33 cellular contexts compared by ENCODE assay signal in the genomic region with DNA sequence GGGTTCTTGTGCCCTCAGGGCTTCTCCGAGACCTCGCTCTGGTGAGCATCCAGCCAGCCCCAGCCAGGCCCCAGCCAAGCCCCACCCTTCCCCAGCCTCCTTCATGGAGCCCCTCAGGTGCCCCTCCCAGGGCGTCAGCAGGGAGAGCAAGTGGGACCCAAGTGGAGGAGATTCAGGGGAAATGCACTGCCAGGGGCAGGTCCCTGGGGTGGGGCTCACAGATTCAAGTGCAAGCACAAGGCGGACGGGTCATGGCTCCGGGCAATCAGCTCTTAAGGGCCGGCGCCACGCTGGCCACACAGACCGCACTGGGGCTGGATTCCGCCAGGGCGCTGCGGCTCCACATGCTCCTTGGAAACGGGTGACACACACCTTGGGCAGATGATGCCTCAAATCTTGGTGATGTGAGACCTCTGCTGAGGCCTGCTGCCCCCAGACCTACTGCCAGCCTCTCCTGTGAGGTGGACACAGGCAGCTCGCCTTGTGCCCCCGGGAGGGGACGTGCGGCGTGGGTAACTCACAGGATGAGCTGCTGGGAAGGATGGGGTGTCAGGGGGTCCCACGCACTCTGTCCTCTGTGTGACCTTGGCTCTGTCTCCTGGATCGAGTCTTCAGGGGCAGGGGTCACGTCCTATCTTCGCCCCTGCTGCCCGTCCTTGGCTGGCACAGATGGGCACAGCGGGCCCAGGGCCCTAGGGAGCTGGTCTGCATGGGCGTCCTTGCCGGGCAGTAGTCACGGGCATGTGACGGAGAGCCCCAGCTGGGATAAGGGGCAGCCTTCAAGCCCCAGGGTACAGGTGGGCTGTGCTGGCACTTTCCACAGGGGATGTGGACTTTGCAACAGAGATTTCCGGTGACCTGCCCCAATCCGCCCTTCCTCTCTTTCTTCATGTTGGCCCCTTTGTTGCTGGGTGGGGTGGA. TPM values are rescaled to one million over a fixed set of nuclear protein-coding genes. Genes with fewer than 3 reads are reported as not detected.
DNase-seq lines count a peak whose midpoint lies in the region; ATAC-seq and TF ChIP-seq lines count a peak whose summit lies in the region.
"Had no signal": no experiment of that assay in that cellular context is flagged by ENCODE, and none has a peak within 500 bp of the region (broad histone marks: within the 10 kb centered on the region; RNA-seq: fewer than 3 reads in every experiment).

No MANE protein-coding gene starts in this region.

- intact Hi-C loops in left colon (cut with DNase I, micrococcal nuclease) = no loop called here

- H3K9me3 Mint-ChIP-seq in glutamatergic neuron (ENCODE audit: unreplicated experiment) = peaks cover 5% of the 10 kb centered on the region
- H3K9me3 Mint-ChIP-seq in natural killer cell treated with Interleukin-12 subunit alpha and Interleukin-12 subunit beta and Interleukin-15 and Interleukin-18, amount 100 ng/mL, for 72 hours = no peaks in the 10 kb centered on the region
- H3K9me3 Mint-ChIP-seq: activated T-cell treated with anti-CD3 and anti-CD28 coated beads, Interleukin-2, amount 50 U/mL, for 24 hours; memory B cell; stimulated activated effector memory CD8-positive, alpha-beta T cell treated with anti-CD3 and anti-CD28 coated beads, Interleukin-12 subunit alpha, Interleukin-12 subunit beta, amount 100 ng/mL, for 72 hours; T-cell had no signal

- H3K27me3 ChIP-seq in BLaER1 treated with 17β-estradiol and CSF1 and Interleukin-3, amounts not matched to agents 10 nM and 100 nM = peaks cover 0 to 12% (median 0%) of the 10 kb centered on the region in 11 experiments; a peak in 2 of 22 replicates
- H3K27me3 ChIP-seq in H7 (ENCODE audit: control insufficient read depth, insufficient read depth, low read length) = no peaks in the 10 kb centered on the region
- no peaks in the 10 kb centered on the region for H3K27me3 ChIP-seq in osteoblast (ENCODE audit: insufficient read depth, low read length)
- H3K27me3 ChIP-seq: BE2C, brain microvascular endothelial cell, MG63, SJSA1, transverse colon had no signal

- peaks cover 0 to 20% (median 0%) of the 10 kb centered on the region in 11 experiments; a peak in 2 of 22 replicates for H4K20me1 ChIP-seq in BLaER1 treated with 17β-estradiol and CSF1 and Interleukin-3, amounts not matched to agents 10 nM and 100 nM
- H4K20me1 ChIP-seq in osteoblast (ENCODE audit: insufficient read depth, low read length) = no peaks in the 10 kb centered on the region

- no peaks in the 10 kb centered on the region for H3K79me2 ChIP-seq in osteoblast (ENCODE audit: insufficient read depth, low read length)

- H3K4me1 ChIP-seq in BLaER1 treated with 17β-estradiol and CSF1 and Interleukin-3, amounts not matched to agents 10 nM and 100 nM = peaks cover 25 to 77% (median 57%) of the 10 kb centered on the region in 10 experiments
- H3K4me1 ChIP-seq in osteoblast (ENCODE audit: insufficient read depth, low read length) = no peaks in the 10 kb centered on the region
- H3K4me1 ChIP-seq: SJSA1, transverse colon had no signal

- TF ChIP-seq CTCF in glutamatergic neuron (IDR thresholded peaks at IDR 0.05; ENCODE audit: partially characterized antibody, unreplicated experiment) (no peak), osteoblast (IDR thresholded peaks at IDR 0.05; ENCODE audit: extremely low read depth, low read depth, low read length) (no peak)

- DNase-seq in H7 (peak; percentile 65), glutamatergic neuron (peak; percentile 11), osteoblast (ENCODE audit: insufficient read length, low spot score, missing footprints) (peak; percentile 85), left colon (no peak), NCI-H2107 (lab: John Stamatoyannopoulos, UW) (no peak)
- DNase-seq in natural killer cell treated with Interleukin-12 subunit alpha and Interleukin-12 subunit beta and Interleukin-15 and Interleukin-18, amount 100 ng/mL, for 72 hours (ENCODE audit: low spot score) = no peak
- DNase-seq: activated CD4-positive, alpha-beta T cell treated with anti-CD3 and anti-CD28 coated beads, Interleukin-2, amount 50 U/mL, for 1 hour; activated T-cell treated with anti-CD3 and anti-CD28 coated beads, Interleukin-2, amount 50 U/mL, for 24 hours; amniotic stem cell; BE2C; brain microvascular endothelial cell; DMS153; GOT3; hypothalamus; KG1; MG63; NCI-H1105; NCI-H187; NCI-H2171; NCI-H82; nucleus accumbens; RPMI8226; stimulated activated CD4-positive, alpha-beta T cell treated with anti-CD3 and anti-CD28 coated beads, Interleukin-15, amount 100 ng/mL, for 24 hours; transverse colon had no signal

- no peak overlapping the region for H3K4me3 ChIP-seq in BLaER1 treated with 17β-estradiol and CSF1 and Interleukin-3, amounts not matched to agents 10 nM and 100 nM
- H3K4me3 ChIP-seq in H7 (ENCODE audit: insufficient read depth, low read depth, low read length) = no peak overlapping the region
- H3K4me3 ChIP-seq in osteoblast (ENCODE audit: insufficient read depth, low read length) = no peak overlapping the region
- H3K4me3 ChIP-seq: GM12878, MG63, SJSA1, transverse colon had no signal

- H3K27ac ChIP-seq in BLaER1 treated with 17β-estradiol and CSF1 and Interleukin-3, amounts not matched to agents 10 nM and 100 nM = peak overlapping the region in 6 of 11 experiments; percentile 23 to 78 (median 62); a peak in 10 of 22 replicates
- no peak overlapping the region for H3K27ac ChIP-seq in osteoblast (ENCODE audit: low read depth, low read length)
- H3K27ac ChIP-seq: brain microvascular endothelial cell, epithelial cell of prostate, SJSA1, transverse colon had no signal

- no peak overlapping the region for H3K27ac Mint-ChIP-seq in glutamatergic neuron (ENCODE audit: unreplicated experiment)
- H3K27ac Mint-ChIP-seq in natural killer cell treated with Interleukin-12 subunit alpha and Interleukin-12 subunit beta and Interleukin-15 and Interleukin-18, amount 100 ng/mL, for 72 hours = no peak overlapping the region
- H3K27ac Mint-ChIP-seq: activated T-cell treated with anti-CD3 and anti-CD28 coated beads, Interleukin-2, amount 50 U/mL, for 24 hours; memory B cell; stimulated activated effector memory CD8-positive, alpha-beta T cell treated with anti-CD3 and anti-CD28 coated beads, Interleukin-12 subunit alpha, Interleukin-12 subunit beta, amount 100 ng/mL, for 72 hours; T-cell had no signal

- H3K9ac ChIP-seq in BLaER1 treated with 17β-estradiol and CSF1 and Interleukin-3, amounts not matched to agents 10 nM and 100 nM = peak overlapping the region in 5 of 11 experiments; percentile 7 to 69 (median 66); a peak in 7 of 22 replicates

- H3K4me2 ChIP-seq in BLaER1 treated with 17β-estradiol and CSF1 and Interleukin-3, amounts not matched to agents 10 nM and 100 nM = peak overlapping the region in 10 of 11 experiments; percentile 27 to 91 (median 75); a peak in 19 of 22 replicates
- H3K4me2 ChIP-seq in osteoblast (ENCODE audit: insufficient read depth, low read length) = no peak overlapping the region

- H3K36me3 ChIP-seq in BLaER1 treated with 17β-estradiol and CSF1 and Interleukin-3, amounts not matched to agents 10 nM and 100 nM = no peaks in the 10 kb centered on the region
- H3K36me3 ChIP-seq in H7 (replicated peaks; ENCODE audit: control insufficient read depth, insufficient read depth, low read length) (no peaks in the 10 kb centered on the region), osteoblast (ENCODE audit: insufficient read depth, low read length) (no peaks in the 10 kb centered on the region)
- H3K36me3 ChIP-seq: BE2C, brain microvascular endothelial cell, MG63, SJSA1, transverse colon had no signal

- no peaks in the 10 kb centered on the region for H3K4me1 Mint-ChIP-seq in glutamatergic neuron (ENCODE audit: low read depth, unreplicated experiment)
- no peaks in the 10 kb centered on the region for H3K4me1 Mint-ChIP-seq in natural killer cell treated with Interleukin-12 subunit alpha and Interleukin-12 subunit beta and Interleukin-15 and Interleukin-18, amount 100 ng/mL, for 72 hours (ENCODE audit: low read depth in 2 of 2)
- H3K4me1 Mint-ChIP-seq: memory B cell; stimulated activated effector memory CD8-positive, alpha-beta T cell treated with anti-CD3 and anti-CD28 coated beads, Interleukin-12 subunit alpha, Interleukin-12 subunit beta, amount 100 ng/mL, for 72 hours; T-cell had no signal

- H2AFZ ChIP-seq in osteoblast (ENCODE audit: low read length) = no peak overlapping the region

- H3K27me3 Mint-ChIP-seq in glutamatergic neuron (ENCODE audit: unreplicated experiment) = peaks cover 4% of the 10 kb centered on the region
- H3K27me3 Mint-ChIP-seq in natural killer cell treated with Interleukin-12 subunit alpha and Interleukin-12 subunit beta and Interleukin-15 and Interleukin-18, amount 100 ng/mL, for 72 hours = no peaks in the 10 kb centered on the region
- H3K27me3 Mint-ChIP-seq: activated T-cell treated with anti-CD3 and anti-CD28 coated beads, Interleukin-2, amount 50 U/mL, for 24 hours; T-cell had no signal

- H3K9me3 ChIP-seq in BLaER1 treated with 17β-estradiol and CSF1 and Interleukin-3, amounts not matched to agents 10 nM and 100 nM (replicated peaks in 1 of 11) = no peaks in the 10 kb centered on the region
- no peaks in the 10 kb centered on the region for H3K9me3 ChIP-seq in osteoblast (ENCODE audit: low read depth, low read length)
- H3K9me3 ChIP-seq: BE2C, MG63, SJSA1, transverse colon had no signal

- no peaks in the 10 kb centered on the region for H3K36me3 Mint-ChIP-seq in glutamatergic neuron (ENCODE audit: unreplicated experiment)
- no peaks in the 10 kb centered on the region for H3K36me3 Mint-ChIP-seq in natural killer cell treated with Interleukin-12 subunit alpha and Interleukin-12 subunit beta and Interleukin-15 and Interleukin-18, amount 100 ng/mL, for 72 hours
- H3K36me3 Mint-ChIP-seq: memory B cell; stimulated activated effector memory CD8-positive, alpha-beta T cell treated with anti-CD3 and anti-CD28 coated beads, Interleukin-12 subunit alpha, Interleukin-12 subunit beta, amount 100 ng/mL, for 72 hours; T-cell had no signal

- ATAC-seq in left colon (no peak), GM19467 (IDR thresholded peaks at IDR 0.05; ENCODE audit: unreplicated experiment) (no peak)
- no peak for ATAC-seq in natural killer cell treated with Interleukin-12 subunit alpha and Interleukin-12 subunit beta and Interleukin-15 and Interleukin-18, amount 100 ng/mL, for 72 hours
- ATAC-seq: left lobe of liver; stimulated activated effector memory CD8-positive, alpha-beta T cell treated with anti-CD3 and anti-CD28 coated beads, Interleukin-12 subunit alpha, Interleukin-12 subunit beta, amount 100 ng/mL, for 72 hours; T-cell had no signal

- no peak overlapping the region for H3K4me3 Mint-ChIP-seq in glutamatergic neuron (ENCODE audit: unreplicated experiment)
- no peak overlapping the region for H3K4me3 Mint-ChIP-seq in natural killer cell treated with Interleukin-12 subunit alpha and Interleukin-12 subunit beta and Interleukin-15 and Interleukin-18, amount 100 ng/mL, for 72 hours
- H3K4me3 Mint-ChIP-seq: activated T-cell treated with anti-CD3 and anti-CD28 coated beads, Interleukin-2, amount 50 U/mL, for 24 hours; memory B cell; stimulated activated effector memory CD8-positive, alpha-beta T cell treated with anti-CD3 and anti-CD28 coated beads, Interleukin-12 subunit alpha, Interleukin-12 subunit beta, amount 100 ng/mL, for 72 hours; T-cell had no signal

RNA-seq across cellular contexts. Expression of a gene that starts 17.1 kb away (rescaled TPM):
- 4.1 and 5.2 TPM in 2 replicates for total RNA-seq in H7 (2014; rRNA removed; shearing (Covaris generic))
- total RNA-seq in glutamatergic neuron (ENCODE audit: unreplicated experiment) (8.3 TPM), osteoblast (under 0.01 TPM in 2 replicates), left colon (under 1 TPM; 0.06 to 0.25 TPM)
- total RNA-seq in natural killer cell treated with Interleukin-12 subunit alpha and Interleukin-12 subunit beta and Interleukin-15 and Interleukin-18, amount 100 ng/mL, for 72 hours = under 1 TPM; 0.05 to 0.08 TPM
- total RNA-seq: SJSA1 had no signal

Comparison
In these comparisons a context has a peak if more than half of its experiments do, and no peak if none do; other contexts are left out.
1. DNase-seq: peak in H7 (single experiment), glutamatergic neuron (single experiment) and osteoblast (single experiment); none in left colon (0 of 2), NCI-H2107 (single experiment) and natural killer cell treated with Interleukin-12 subunit alpha and Interleukin-12 subunit beta and Interleukin-15 and Interleukin-18, amount 100 ng/mL, for 72 hours (single experiment).